ENCODE assay signal across 1 cellular context in the genomic region with DNA sequence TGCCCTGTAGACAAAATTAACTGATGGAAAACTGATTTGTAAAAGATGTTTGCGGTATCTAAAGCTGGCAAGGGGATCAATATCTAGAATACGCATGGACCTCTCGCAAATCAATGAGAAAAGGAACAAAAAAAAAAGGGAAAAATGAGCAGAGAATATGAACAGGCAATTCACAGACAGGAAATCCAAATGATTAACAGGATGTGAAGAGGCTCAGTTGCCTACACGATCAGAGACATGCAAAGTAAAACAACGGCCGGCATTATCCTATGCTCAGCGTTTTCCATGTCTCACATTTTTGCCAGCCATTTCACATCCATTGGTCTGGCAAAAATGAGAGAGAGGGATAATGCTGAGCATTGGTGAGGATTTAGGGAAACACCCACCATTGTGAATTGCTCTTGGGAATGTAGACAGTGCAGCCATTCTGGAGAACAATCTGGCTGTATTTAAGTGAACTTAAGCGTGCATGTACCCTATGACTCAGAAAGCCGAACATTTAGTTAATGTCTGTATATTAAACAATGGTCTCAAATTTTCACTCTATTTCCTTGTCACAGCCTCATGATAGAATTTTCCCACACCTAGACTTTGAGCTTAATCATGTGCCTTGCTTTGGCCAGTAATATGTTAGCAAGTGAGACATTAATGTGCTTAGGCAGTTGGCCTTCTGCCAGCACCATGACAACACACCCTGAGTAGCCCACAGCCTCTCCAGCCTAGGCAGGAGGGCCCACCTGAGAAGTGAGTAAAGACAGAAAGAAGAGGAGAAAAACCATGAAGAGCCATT.
TF ChIP-seq lines count a peak whose summit lies in the region.

No MANE protein-coding gene starts in this region.

TF ChIP-seq in K562, 482 proteins besides CTCF, POLR2A, EP300 and RAD21 (continued from another document):
- TF ChIP-seq HEY1 (CRISPR knock-in tag; IDR thresholded peaks at IDR 0.05; ENCODE audit: borderline replicate concordance) (no peak), NR2C2 (CRISPR knock-in tag; IDR thresholded peaks at IDR 0.05) (no peak), NR2C2 (tag; IDR thresholded peaks at IDR 0.05) (no peak), SIX5 (IDR thresholded peaks at IDR 0.05; ENCODE audit: borderline replicate concordance in 1 of 2, insufficient read depth in 1 of 2, low read depth in 1 of 2, low read length in 2 of 2) (no peak), ZNF316 (IDR thresholded peaks at IDR 0.05) (0 out of 2 replicates have a peak, but pooled peaks have one; percentile 12), TSC22D4 (tag; IDR thresholded peaks at IDR 0.05) (no peak)
- TF ChIP-seq, protein P1, sequence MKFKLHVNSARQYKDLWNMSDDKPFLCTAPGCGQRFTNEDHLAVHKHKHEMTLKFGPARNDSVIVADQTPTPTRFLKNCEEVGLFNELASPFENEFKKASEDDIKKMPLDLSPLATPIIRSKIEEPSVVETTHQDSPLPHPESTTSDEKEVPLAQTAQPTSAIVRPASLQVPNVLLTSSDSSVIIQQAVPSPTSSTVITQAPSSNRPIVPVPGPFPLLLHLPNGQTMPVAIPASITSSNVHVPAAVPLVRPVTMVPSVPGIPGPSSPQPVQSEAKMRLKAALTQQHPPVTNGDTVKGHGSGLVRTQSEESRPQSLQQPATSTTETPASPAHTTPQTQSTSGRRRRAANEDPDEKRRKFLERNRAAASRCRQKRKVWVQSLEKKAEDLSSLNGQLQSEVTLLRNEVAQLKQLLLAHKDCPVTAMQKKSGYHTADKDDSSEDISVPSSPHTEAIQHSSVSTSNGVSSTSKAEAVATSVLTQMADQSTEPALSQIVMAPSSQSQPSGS (CRISPR knock-in tag; IDR thresholded peaks at IDR 0.05): no peak
